In the genomic region with DNA sequence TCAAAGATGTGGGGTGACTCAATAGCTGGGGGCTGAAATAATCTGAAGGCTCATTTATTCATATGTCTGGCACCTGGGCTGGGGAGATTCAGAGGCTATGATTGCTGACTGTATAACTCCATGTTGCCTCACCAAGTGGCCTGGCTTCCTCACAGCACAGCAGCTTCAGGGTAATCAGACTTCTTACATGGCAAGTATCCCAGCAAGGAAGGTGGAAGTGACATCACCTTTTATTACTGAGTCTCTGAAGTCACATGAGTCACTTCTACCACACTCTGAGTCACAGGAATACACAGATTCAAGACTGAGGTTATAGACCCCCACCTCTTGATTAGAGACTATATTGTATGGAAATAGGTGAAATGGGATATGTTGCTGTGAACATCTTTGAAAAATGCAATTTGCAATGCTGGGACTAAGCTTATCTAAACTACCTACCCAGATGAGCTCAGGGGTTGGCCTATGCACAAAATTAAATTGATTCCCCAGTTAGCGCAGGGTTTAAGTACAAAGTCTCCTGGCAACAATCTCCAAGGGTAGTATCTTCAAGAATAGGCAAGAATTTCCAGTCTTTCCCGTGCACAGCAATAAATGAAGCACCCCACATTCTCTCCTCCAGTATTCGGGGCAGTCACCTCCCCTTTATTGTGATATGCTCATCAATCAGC, we compare ENCODE assay signal across 19 cellular contexts.
A peak's percentile ranks its signal among the peaks of the same experiment; 100 is the strongest.
DNase-seq lines count a peak whose midpoint lies in the region; ATAC-seq and TF ChIP-seq lines count a peak whose summit lies in the region.
"Had no signal": no experiment of that assay in that cellular context is flagged by ENCODE, and none has a peak within 500 bp of the region (broad histone marks: within the 10 kb centered on the region; RNA-seq: fewer than 3 reads in every experiment).

No MANE protein-coding gene starts in this region.

- no TSS peak for BruUV-seq in PC-3 (replicated peaks; lab: Mats Ljungman, UMichigan)

- no peak overlapping the region for H3K27ac ChIP-seq in GM23248
- peak overlapping the region; percentile 78 for H3K27ac ChIP-seq in PC-3 (ENCODE audit: low read length)
- H3K27ac ChIP-seq in substantia nigra (ENCODE audit: low read depth, low read length, poor library complexity, severe bottlenecking), result no peak overlapping the region
- H3K27ac ChIP-seq: KMS-11 had no signal

- H3K27ac Mint-ChIP-seq in effector memory CD8-positive, alpha-beta T cell, result no peak overlapping the region
- H3K27ac Mint-ChIP-seq: activated T-helper 2 cell treated with anti-CD3 and anti-CD28 coated beads, Interferon-gamma antibody, Interleukin-2, Interleukin-4, amounts not matched to agents 10 μg/mL and 5 μg/mL and 100 μg/mL, durations not matched to agents 14 hours and 24 hours and 36 hours; CD4-positive, CD25-positive, alpha-beta regulatory T cell; stimulated activated naive B cell treated with anti-CD40 and anti-IgM and Interleukin-4, amounts not matched to agents 10 μg/mL and 1 μg/mL and 100 μg/mL, for 72 hours had no signal

- H3F3A ChIP-seq in GM23248 (ENCODE audit: insufficient read depth) (peaks cover 5% of the 10 kb centered on the region; the same call in 1 of the 2 replicates), PC-3 (ENCODE audit: low read length, unreplicated experiment) (no peaks in the 10 kb centered on the region)

- no peaks in the 10 kb centered on the region for H3K36me3 ChIP-seq in GM23248 (ENCODE audit: low read depth)
- no peaks in the 10 kb centered on the region for H3K36me3 ChIP-seq in PC-3 (ENCODE audit: low read depth, low read length)

- TF ChIP-seq CTCF in PC-3 (conservative IDR thresholded peaks at IDR 0.05; ENCODE audit: low read depth, low read length), result no peak
- no peak for TF ChIP-seq CTCF in epithelial cell of esophagus (IDR thresholded peaks at IDR 0.05; ENCODE audit: insufficient read depth, low read depth, low read length, missing control alignments)

- H3K4me2 ChIP-seq in GM23248 (ENCODE audit: unreplicated experiment), result no peak overlapping the region
- H3K4me2 ChIP-seq in PC-3 (ENCODE audit: low read length), result no peak overlapping the region
- H3K4me2 ChIP-seq: KMS-11 had no signal

- POLR2A ChIA-PET in PC-3 (lab: Charles Lee; ENCODE audit: unreplicated experiment), result no interaction called here

- no peaks in the 10 kb centered on the region for H3K27me3 ChIP-seq in GM23248 (replicated peaks; ENCODE audit: insufficient read depth)
- H3K27me3 ChIP-seq in PC-3 (ENCODE audit: low read length), result no peaks in the 10 kb centered on the region

- H3K9ac ChIP-seq in GM23248, result no peak overlapping the region
- H3K9ac ChIP-seq in PC-3 (ENCODE audit: low read length), result peak overlapping the region; percentile 28; the same call in 1 of the 2 replicates
- H3K9ac ChIP-seq: KMS-11 had no signal

- H3K9me3 ChIP-seq in GM23248 (ENCODE audit: low read depth) (no peaks in the 10 kb centered on the region), PC-3 (ENCODE audit: low read length) (no peaks in the 10 kb centered on the region)

- H3K9me2 ChIP-seq in GM23248 (ENCODE audit: insufficient read depth), result no peaks in the 10 kb centered on the region
- no peaks in the 10 kb centered on the region for H3K9me2 ChIP-seq in PC-3 (replicated peaks; ENCODE audit: low read length)

- H3K4me3 Mint-ChIP-seq in effector memory CD8-positive, alpha-beta T cell, result no peak overlapping the region
- H3K4me3 Mint-ChIP-seq: CD4-positive, CD25-positive, alpha-beta regulatory T cell; neural crest cell; stimulated activated naive B cell treated with anti-CD40 and anti-IgM and Interleukin-4, amounts not matched to agents 10 μg/mL and 1 μg/mL and 100 μg/mL, for 72 hours had no signal

- H3K79me2 ChIP-seq in GM23248 (ENCODE audit: insufficient read depth), result no peaks in the 10 kb centered on the region
- no peaks in the 10 kb centered on the region for H3K79me2 ChIP-seq in PC-3 (ENCODE audit: low read length)

- no peak overlapping the region for H3K4me3 ChIP-seq in GM23248
- no peak overlapping the region for H3K4me3 ChIP-seq in PC-3 (ENCODE audit: low read length)
- no peak overlapping the region for H3K4me3 ChIP-seq in epithelial cell of esophagus (ENCODE audit: low read length)

- H3K36me3 Mint-ChIP-seq in effector memory CD8-positive, alpha-beta T cell (ENCODE audit: insufficient read depth), result no peaks in the 10 kb centered on the region
- H3K36me3 Mint-ChIP-seq: CD4-positive, CD25-positive, alpha-beta regulatory T cell; stimulated activated naive B cell treated with anti-CD40 and anti-IgM and Interleukin-4, amounts not matched to agents 10 μg/mL and 1 μg/mL and 100 μg/mL, for 72 hours had no signal

- ATAC-seq in PC-3 (peak; percentile 68), GM21717 (IDR thresholded peaks at IDR 0.05; ENCODE audit: unreplicated experiment) (no peak), HG03439 (IDR thresholded peaks at IDR 0.05; ENCODE audit: unreplicated experiment) (no peak)
- no peak for ATAC-seq in effector memory CD8-positive, alpha-beta T cell (replicated peaks)
- ATAC-seq: Right ventricle myocardium inferior; sciatic nerve; stimulated activated naive B cell treated with anti-CD40 and anti-IgM and Interleukin-4, amounts not matched to agents 10 μg/mL and 1 μg/mL and 100 μg/mL, for 72 hours had no signal

- peaks cover 4 to 6% of the 10 kb centered on the region in 2 donors for H3K9me3 Mint-ChIP-seq in effector memory CD8-positive, alpha-beta T cell
- H3K9me3 Mint-ChIP-seq: activated T-helper 2 cell treated with anti-CD3 and anti-CD28 coated beads, Interferon-gamma antibody, Interleukin-2, Interleukin-4, amounts not matched to agents 10 μg/mL and 5 μg/mL and 100 μg/mL, durations not matched to agents 14 hours and 24 hours and 36 hours; neural crest cell; stimulated activated naive B cell treated with anti-CD40 and anti-IgM and Interleukin-4, amounts not matched to agents 10 μg/mL and 1 μg/mL and 100 μg/mL, for 72 hours had no signal

- CTCF ChIA-PET in PC-3 (lab: Charles Lee), result no interaction called here

- in situ Hi-C loops in GM23248 (cut with MboI), result no loop called here

- DNase-seq in GM23248 (peak; percentile 76), PC-3 (peak; percentile 86), epithelial cell of esophagus (ENCODE audit: low read depth) (peak; percentile 91), mucosa of gallbladder (ENCODE audit: low spot score) (peak; percentile 60), substantia nigra (lab: John Stamatoyannopoulos, UW) (no peak)
- no peak for DNase-seq in effector memory CD8-positive, alpha-beta T cell
- DNase-seq: activated CD4-positive, alpha-beta T cell treated with anti-CD3 and anti-CD28 coated beads, Interleukin-2, amount 50 U/mL, for 4 hours; caudate nucleus; CD4-positive, CD25-positive, alpha-beta regulatory T cell; NCI-H187 treated with DMSO at 0.1 percent for 48 hours; NCI-H526 treated with DMSO at 0.1 percent for 48 hours; stimulated activated naive B cell treated with anti-CD40 and anti-IgM and Interleukin-4, amounts not matched to agents 10 μg/mL and 1 μg/mL and 100 μg/mL, for 72 hours had no signal

- no peak overlapping the region for H2AFZ ChIP-seq in GM23248
- H2AFZ ChIP-seq in PC-3 (ENCODE audit: low read length), result no peak overlapping the region

- intact Hi-C loops in PC-3 (cut with micrococcal nuclease), result no loop called here

- no peaks in the 10 kb centered on the region for H3K27me3 Mint-ChIP-seq in effector memory CD8-positive, alpha-beta T cell
- H3K27me3 Mint-ChIP-seq: CD4-positive, CD25-positive, alpha-beta regulatory T cell; stimulated activated naive B cell treated with anti-CD40 and anti-IgM and Interleukin-4, amounts not matched to agents 10 μg/mL and 1 μg/mL and 100 μg/mL, for 72 hours had no signal

- no peaks in the 10 kb centered on the region for H3K4me1 Mint-ChIP-seq in effector memory CD8-positive, alpha-beta T cell (ENCODE audit: low read depth in 2 of 2)
- H3K4me1 Mint-ChIP-seq: CD4-positive, CD25-positive, alpha-beta regulatory T cell; stimulated activated naive B cell treated with anti-CD40 and anti-IgM and Interleukin-4, amounts not matched to agents 10 μg/mL and 1 μg/mL and 100 μg/mL, for 72 hours had no signal

- H3K4me1 ChIP-seq in GM23248 (ENCODE audit: insufficient read depth) (peaks cover 6% of the 10 kb centered on the region), PC-3 (ENCODE audit: insufficient read depth, low read length) (peaks cover 40% of the 10 kb centered on the region)

- H4K20me1 ChIP-seq in GM23248 (ENCODE audit: insufficient read depth) (no peaks in the 10 kb centered on the region), PC-3 (ENCODE audit: low read length) (no peaks in the 10 kb centered on the region)

- WGBS in GM23248 (ENCODE audit: low coverage in 1 of 2, low lambda C conversion rate in 2 of 2, missing lambda C conversion rate in 2 of 2), 2 experiments, result 45 to 55% methylated on average over 3 of the region's 3 CpGs

Comparison
In these comparisons a context has a peak if more than half of its experiments do, and no peak if none do; other contexts are left out.
1. DNase-seq: peak in GM23248 (single experiment), PC-3 (single experiment), epithelial cell of esophagus (single experiment) and mucosa of gallbladder (single experiment); none in effector memory CD8-positive, alpha-beta T cell (0 of 3) and substantia nigra (0 of 49).